8 cellular contexts compared by ENCODE assay signal in the genomic region with DNA sequence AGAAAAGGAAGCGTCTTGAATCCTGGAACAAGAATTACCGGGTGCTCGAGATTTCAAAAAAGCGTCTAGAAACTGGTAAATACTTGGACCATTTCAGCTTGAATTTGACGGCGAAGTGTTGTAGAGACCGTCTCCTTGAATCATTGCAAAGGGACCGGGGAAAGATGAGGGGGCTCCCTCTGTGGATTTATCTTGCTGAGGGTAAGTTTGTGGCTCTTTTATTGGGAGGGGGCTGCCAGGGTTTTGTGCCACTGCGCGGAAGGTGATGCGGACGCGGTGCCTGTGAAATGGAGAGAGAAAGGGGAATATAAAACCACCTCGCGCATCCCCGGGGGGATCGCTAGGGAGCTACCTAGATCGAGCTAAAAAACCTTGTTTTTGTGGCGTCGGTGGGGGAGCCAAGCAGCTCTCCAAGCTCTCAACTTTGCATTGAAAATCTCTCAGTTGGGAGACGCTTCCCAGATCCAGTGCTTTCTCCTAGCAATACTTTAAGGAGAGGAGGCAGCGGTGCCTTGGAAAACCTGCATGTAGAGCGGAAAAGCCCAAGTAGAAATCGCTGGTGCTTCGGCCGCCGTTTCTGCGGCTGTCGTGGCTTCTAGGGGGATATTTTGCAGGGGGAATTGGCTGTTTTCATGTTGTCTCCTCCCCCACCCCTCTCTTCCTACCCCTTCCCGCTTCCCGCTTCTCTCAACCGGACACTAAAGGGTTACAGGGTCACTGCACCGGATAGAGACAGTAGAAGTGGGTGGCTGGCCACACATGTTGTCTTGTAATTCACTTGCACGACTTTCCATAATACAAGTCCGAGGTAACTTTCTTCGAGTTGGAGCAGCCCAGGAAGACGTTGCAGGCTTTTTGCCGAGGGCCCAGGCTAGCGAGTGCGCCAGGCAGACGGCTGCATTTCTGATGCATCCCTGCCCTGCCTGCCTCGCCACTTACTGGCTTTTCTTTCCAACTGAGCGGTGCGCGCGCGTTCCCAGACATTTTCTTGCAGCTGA.
DNase-seq lines count a peak whose midpoint lies in the region; ATAC-seq and TF ChIP-seq lines count a peak whose summit lies in the region.

No MANE protein-coding gene starts in this region.

- peak overlapping the region; percentile 14 to 72 for H3K4me3 Mint-ChIP-seq in activated T-cell treated with anti-CD3 and anti-CD28 coated beads, Interleukin-2, amount 50 U/mL, for 72 hours
- no peak overlapping the region for H3K4me3 Mint-ChIP-seq in activated T-cell treated with anti-CD3 and anti-CD28 coated beads, Interleukin-2, amount 50 U/mL, for 4 hours

- no peaks in the 10 kb centered on the region for H3K36me3 Mint-ChIP-seq in activated T-cell treated with anti-CD3 and anti-CD28 coated beads, Interleukin-2, amount 50 U/mL, for 72 hours (ENCODE audit: insufficient read depth in 2 of 2)
- no peaks in the 10 kb centered on the region for H3K36me3 Mint-ChIP-seq in activated T-cell treated with anti-CD3 and anti-CD28 coated beads, Interleukin-2, amount 50 U/mL, for 4 hours (ENCODE audit: insufficient read depth)

- H3K27me3 Mint-ChIP-seq in activated T-cell treated with anti-CD3 and anti-CD28 coated beads, Interleukin-2, amount 50 U/mL, for 72 hours (ENCODE audit: low read depth): peaks cover 34% of the 10 kb centered on the region
- peaks cover 22% of the 10 kb centered on the region for H3K27me3 Mint-ChIP-seq in activated T-cell treated with anti-CD3 and anti-CD28 coated beads, Interleukin-2, amount 50 U/mL, for 4 hours (ENCODE audit: low read depth)

- no peaks in the 10 kb centered on the region for H3K9me3 Mint-ChIP-seq in activated T-cell treated with anti-CD3 and anti-CD28 coated beads, Interleukin-2, amount 50 U/mL, for 72 hours
- H3K9me3 Mint-ChIP-seq in activated T-cell treated with anti-CD3 and anti-CD28 coated beads, Interleukin-2, amount 50 U/mL, for 4 hours: peaks cover 3% of the 10 kb centered on the region

- intact Hi-C loops in body of pancreas (cut with DNase I): no loop called here

- no peak for ATAC-seq in activated T-cell treated with anti-CD3 and anti-CD28 coated beads, Interleukin-2, amount 50 U/mL, for 72 hours (replicated peaks in 1 of 2)
- ATAC-seq in activated T-cell treated with anti-CD3 and anti-CD28 coated beads, Interleukin-2, amount 50 U/mL, for 4 hours: no peak
- peak; percentile 62 for ATAC-seq in body of pancreas
- no peak for ATAC-seq in HG03139 (IDR thresholded peaks at IDR 0.05; ENCODE audit: unreplicated experiment)

- no peak overlapping the region for H3K27ac Mint-ChIP-seq in activated T-cell treated with anti-CD3 and anti-CD28 coated beads, Interleukin-2, amount 50 U/mL, for 72 hours

- 3 to 6% methylated on average over 47 of the region's 47 CpGs for WGBS in body of pancreas, 2 donors

- H3K4me1 Mint-ChIP-seq in activated T-cell treated with anti-CD3 and anti-CD28 coated beads, Interleukin-2, amount 50 U/mL, for 72 hours (ENCODE audit: low read depth): peaks cover 13% of the 10 kb centered on the region
- H3K4me1 Mint-ChIP-seq in activated T-cell treated with anti-CD3 and anti-CD28 coated beads, Interleukin-2, amount 50 U/mL, for 4 hours (ENCODE audit: low read depth): peaks cover 4% of the 10 kb centered on the region

- no peak for DNase-seq in activated T-cell treated with anti-CD3 and anti-CD28 coated beads, Interleukin-2, amount 50 U/mL, for 72 hours
- DNase-seq in activated T-cell treated with anti-CD3 and anti-CD28 coated beads, Interleukin-2, amount 50 U/mL, for 4 hours: no peak
- DNase-seq in body of pancreas (peak; percentile 17 to 34 (median 26)), skeletal muscle cell (ENCODE audit: low read depth) (peak; percentile 25), cortex of kidney (lab: John Stamatoyannopoulos, UW) (no peak), GM13977 (ENCODE audit: low spot score) (no peak)

- peaks cover 0 to 5% of the 10 kb centered on the region in 2 donors for H3K27me3 ChIP-seq in body of pancreas

- TF ChIP-seq POLR2A in body of pancreas (IDR thresholded peaks at IDR 0.05): no peak

- H3K4me3 ChIP-seq in body of pancreas: peak overlapping the region in 1 of 2 donors; percentile 2
- peak overlapping the region; percentile 68 for H3K4me3 ChIP-seq in iPS-18c (ENCODE audit: insufficient read depth, low read depth, low read length)
- H3K4me3 ChIP-seq in skeletal muscle cell (ENCODE audit: low read depth, low read length): peak overlapping the region; percentile 63

- no peak for TF ChIP-seq CTCF in body of pancreas (IDR thresholded peaks at IDR 0.05)
- no peak for TF ChIP-seq CTCF in GM13977 (IDR thresholded peaks at IDR 0.05; ENCODE audit: extremely low read depth, insufficient read depth, missing control alignments)

- H3K9me3 ChIP-seq in body of pancreas (no peaks in the 10 kb centered on the region), iPS-18c (ENCODE audit: control insufficient read depth, insufficient read depth, low read length) (no peaks in the 10 kb centered on the region)

- in situ Hi-C loops in GM13977 (cut with MboI; ENCODE audit: low pct_unique_long_range_greater_than_20kb, low sequenced_read_pairs, unreplicated experiment): no loop called here

- H3K27ac ChIP-seq in body of pancreas: no peak overlapping the region

- H3K36me3 ChIP-seq in body of pancreas (replicated peaks in 1 of 2; ENCODE audit: insufficient read depth in 1 of 2, low read depth in 2 of 2): no peaks in the 10 kb centered on the region

- peaks cover 15% of the 10 kb centered on the region for H3K4me1 ChIP-seq in body of pancreas

Comparison
In these comparisons a context has a peak if more than half of its experiments do, and no peak if none do; other contexts are left out.
1. DNase-seq: peak in body of pancreas (4 of 4) and skeletal muscle cell (single experiment); none in activated T-cell treated with anti-CD3 and anti-CD28 coated beads, Interleukin-2, amount 50 U/mL, for 72 hours (0 of 2), activated T-cell treated with anti-CD3 and anti-CD28 coated beads, Interleukin-2, amount 50 U/mL, for 4 hours (single experiment), cortex of kidney (single experiment) and GM13977 (single experiment).